In the genomic region with DNA sequence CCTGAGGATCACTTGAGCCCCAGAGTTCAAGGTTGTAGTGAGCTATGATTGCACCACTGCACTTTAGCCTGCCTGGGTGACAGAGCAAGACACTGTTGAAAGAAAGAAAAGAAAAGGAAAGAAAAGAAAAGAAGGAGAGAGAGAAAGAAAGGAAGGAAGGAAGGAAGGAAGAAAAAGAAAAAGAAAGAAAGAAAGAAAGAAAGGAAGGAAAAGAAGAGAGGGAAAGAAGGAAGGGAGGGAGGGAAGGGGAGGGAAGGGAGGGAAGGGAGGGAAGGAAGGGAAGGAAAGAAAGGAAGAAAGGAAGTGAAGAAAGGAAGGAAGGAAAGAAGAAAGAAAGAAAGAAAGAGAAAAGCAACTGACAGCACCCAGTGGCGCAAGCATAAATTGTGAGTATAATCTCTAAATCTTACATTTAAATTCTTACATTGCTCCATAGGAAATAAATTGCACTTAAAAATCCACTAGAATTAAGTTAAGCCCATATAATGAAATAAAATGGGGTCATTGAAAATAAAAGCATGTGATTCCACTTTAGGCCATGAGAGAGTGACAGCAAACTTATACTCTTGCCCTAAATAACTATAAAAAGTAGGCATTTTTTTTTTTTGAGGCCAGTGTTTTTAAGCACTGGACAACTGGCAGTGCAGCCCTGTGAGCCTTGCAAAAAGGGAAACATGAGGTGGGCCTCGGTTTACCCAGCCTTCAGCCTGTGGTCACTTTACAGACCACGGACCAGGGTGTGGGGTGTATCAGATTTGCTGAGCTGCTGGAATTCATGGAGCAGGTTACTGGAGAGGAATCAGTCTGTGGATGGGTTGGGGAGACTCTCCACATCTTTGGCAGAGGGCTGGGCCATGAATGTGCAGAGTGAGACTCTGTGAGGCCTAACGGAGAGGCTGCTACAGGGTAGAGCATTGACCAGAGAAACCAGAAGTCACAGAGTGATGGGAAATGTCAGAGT, we compare ENCODE assay signal across 22 cellular contexts.
"Had no signal": no experiment of that assay in that cellular context is flagged by ENCODE, and none has a peak within 500 bp of the region (broad histone marks: within the 10 kb centered on the region; RNA-seq: fewer than 3 reads in every experiment).

No MANE protein-coding gene starts in this region.

- H3K9me3 ChIP-seq: Peyer's patch, SJCRH30 had no signal

- ATAC-seq: Right ventricle myocardium inferior, T-cell had no signal

- H3K4me1 ChIP-seq: Peyer's patch had no signal

- H3K9me3 Mint-ChIP-seq: IgD-negative memory B cell, T-cell had no signal

- H3K27me3 Mint-ChIP-seq: IgD-negative memory B cell, T-cell had no signal

- H3K27ac Mint-ChIP-seq: IgD-negative memory B cell, T-cell had no signal

- H3K27ac ChIP-seq: PC-9, Peyer's patch, SJCRH30 had no signal

- H2AFZ ChIP-seq: PC-9 had no signal

- H3K27me3 ChIP-seq: Peyer's patch, SJCRH30 had no signal

- H3K36me3 ChIP-seq: Peyer's patch, SJCRH30 had no signal

- H3K4me1 Mint-ChIP-seq: T-cell had no signal

- H3K4me3 ChIP-seq: PC-9, Peyer's patch, SJCRH30 had no signal

- H3K4me2 ChIP-seq: PC-9 had no signal

- DNase-seq: KBM-7, MV-4-11, NCI-H1048, NCI-H1105, NCI-H1417, NCI-H1436 treated with DMSO at 0.1 percent for 48 hours, NCI-H1694, NCI-H187 treated with DMSO at 0.1 percent for 48 hours, NCI-H2029 treated with DMSO at 0.1 percent for 48 hours, NCI-H2227 treated with DMSO at 0.1 percent for 48 hours, NCI-H524 treated with DMSO at 0.1 percent for 48 hours, NCI-H69, NCI-H774, OCI-M1, PC-9, Peyer's patch, SHP77 treated with DMSO at 0.1 percent for 48 hours, SJCRH30, SW 1271, T-cell had no signal

- H3K4me3 Mint-ChIP-seq: T-cell had no signal
